ENCODE assay signal across 8 cellular contexts in the genomic region with DNA sequence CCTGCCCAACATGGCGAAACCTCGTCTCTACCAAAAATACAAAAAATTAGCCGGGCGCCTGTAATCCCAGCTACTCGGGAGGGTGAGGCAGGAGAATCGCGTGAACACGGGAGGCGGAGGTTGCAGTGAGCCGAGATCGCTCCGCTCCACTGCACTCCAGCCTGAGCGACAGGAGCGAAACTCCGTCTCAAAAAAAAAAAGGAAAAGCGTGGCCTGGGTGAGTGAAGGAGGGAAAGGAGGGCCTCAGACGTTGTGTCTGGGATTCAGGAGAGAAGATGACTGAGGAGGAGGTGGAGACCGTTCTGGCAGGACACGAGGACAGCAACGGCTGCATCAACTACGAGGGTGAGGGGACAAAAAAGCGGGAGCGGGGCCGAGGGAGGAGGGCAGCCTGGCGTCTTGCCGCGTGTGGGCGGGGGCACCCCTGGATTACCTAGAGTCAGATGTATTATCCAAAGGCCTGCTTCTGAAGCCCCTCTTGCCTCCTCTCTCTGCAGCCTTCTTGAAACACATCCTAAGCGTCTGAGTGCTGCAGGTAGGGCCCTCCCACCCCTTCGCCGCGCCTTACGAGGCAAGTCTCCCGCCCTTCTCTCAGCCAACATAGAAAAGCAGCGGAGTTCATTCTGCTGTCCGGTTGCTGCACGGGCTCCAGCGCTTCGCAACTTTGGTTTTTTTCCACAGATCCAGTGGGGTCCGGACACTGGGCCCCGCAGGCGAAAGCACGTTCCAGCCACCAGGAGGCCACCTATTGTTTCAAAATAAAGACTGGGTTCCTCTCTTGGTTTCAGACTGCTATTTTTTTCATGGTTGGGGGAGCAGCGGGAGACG. TPM values are rescaled to one million over a fixed set of nuclear protein-coding genes. Genes with fewer than 3 reads are reported as not detected.
DNase-seq lines count a peak whose midpoint lies in the region; ATAC-seq and TF ChIP-seq lines count a peak whose summit lies in the region.

No MANE protein-coding gene starts in this region.

- peaks cover 48% of the 10 kb centered on the region for H3K4me1 Mint-ChIP-seq in T-helper 1 cell treated with Interleukin-12 subunit alpha and Interleukin-12 subunit beta and Interleukin-4 antibody, amounts not matched to agents 30 μg/mL and 1 μg/mL, for 36 hours (ENCODE audit: low read depth)

- peak overlapping the region; percentile 99 for H3K27ac Mint-ChIP-seq in T-helper 1 cell treated with Interleukin-12 subunit alpha and Interleukin-12 subunit beta and Interleukin-4 antibody, amounts not matched to agents 30 μg/mL and 1 μg/mL, for 36 hours

- H3K4me3 Mint-ChIP-seq in T-helper 1 cell treated with Interleukin-12 subunit alpha and Interleukin-12 subunit beta and Interleukin-4 antibody, amounts not matched to agents 30 μg/mL and 1 μg/mL, for 36 hours: peak overlapping the region; percentile 99

- peak overlapping the region; percentile 91 to 94 for H3K27ac ChIP-seq in ascending aorta

- no peaks in the 10 kb centered on the region for H3K9me3 ChIP-seq in ascending aorta

- peaks cover 45% of the 10 kb centered on the region for H3K36me3 Mint-ChIP-seq in T-helper 1 cell treated with Interleukin-12 subunit alpha and Interleukin-12 subunit beta and Interleukin-4 antibody, amounts not matched to agents 30 μg/mL and 1 μg/mL, for 36 hours (ENCODE audit: low read depth)

- TF ChIP-seq CTCF in GM12874 (IDR thresholded peaks at IDR 0.05; ENCODE audit: insufficient read depth, low read depth, low read length) (peak; percentile 57), ascending aorta (IDR thresholded peaks at IDR 0.05) (peak; percentile 73 to 75 (median 74))

- no peaks in the 10 kb centered on the region for H3K9me3 Mint-ChIP-seq in T-helper 1 cell treated with Interleukin-12 subunit alpha and Interleukin-12 subunit beta and Interleukin-4 antibody, amounts not matched to agents 30 μg/mL and 1 μg/mL, for 36 hours

- no peaks in the 10 kb centered on the region for H3K27me3 Mint-ChIP-seq in T-helper 1 cell treated with Interleukin-12 subunit alpha and Interleukin-12 subunit beta and Interleukin-4 antibody, amounts not matched to agents 30 μg/mL and 1 μg/mL, for 36 hours (ENCODE audit: low read depth)

- H3K36me3 ChIP-seq in ascending aorta: peaks cover 31 to 33% of the 10 kb centered on the region in 2 donors

- peak overlapping the region; percentile 83 to 96 for H3K4me3 ChIP-seq in ascending aorta

- peak; percentile 52 for DNase-seq in NCI-H1694 (lab: John Stamatoyannopoulos, UW)
- DNase-seq in ascending aorta (ENCODE audit: low spot score in 2 of 2): peak; percentile 40 to 93
- DNase-seq in hepatic stellate cell (ENCODE audit: low spot score): peak; percentile 92
- DNase-seq in putamen (ENCODE audit: low spot score): peak; percentile 26
- DNase-seq in NCI-H1048 (lab: John Stamatoyannopoulos, UW): no peak

- H3K27me3 ChIP-seq in ascending aorta: no peaks in the 10 kb centered on the region

- ATAC-seq in HG02852 (IDR thresholded peaks at IDR 0.05; ENCODE audit: unreplicated experiment): peak; percentile 26

- intact Hi-C loops in ascending aorta (cut with DNase I): loop anchor here (1.0 to 2.0 kb wide), 3 partner anchors 29 to 39 kb away; a partner anchor contains a TSS

- H3K4me1 ChIP-seq in ascending aorta: peaks cover 10 to 45% of the 10 kb centered on the region in 2 donors

RNA-seq across cellular contexts. Expression of a gene that starts 0.7 kb away (rescaled TPM):
- 1,476 TPM for total RNA-seq in ascending aorta

RNA-seq across cellular contexts. Expression of a gene that starts 5.0 kb away (rescaled TPM):
- 53.6 TPM for total RNA-seq in ascending aorta

RNA-seq across cellular contexts. Expression of a gene that starts 29.3 kb away (rescaled TPM):
- 119 TPM for total RNA-seq in ascending aorta

RNA-seq across cellular contexts. Expression of a gene that starts 31.9 kb away (rescaled TPM):
- 53.9 TPM for total RNA-seq in ascending aorta

RNA-seq across cellular contexts. Expression of a gene that starts 39.3 kb away (rescaled TPM):
- 11.1 TPM for total RNA-seq in ascending aorta
